ENCODE assay signal across 24 cellular contexts in genomic region chr17:19943026-19943425, GRCh38. TPM values are rescaled to one million over a fixed set of nuclear protein-coding genes. Genes with fewer than 3 reads are reported as not detected.
DNase-seq lines count a peak whose midpoint lies in the region; ATAC-seq and TF ChIP-seq lines count a peak whose summit lies in the region.
"Had no signal": no experiment of that assay in that cellular context is flagged by ENCODE, and none has a peak within 500 bp of the region (broad histone marks: within the 10 kb centered on the region; RNA-seq: fewer than 3 reads in every experiment).

No MANE protein-coding gene starts in this region.

- peaks cover 5% of the 10 kb centered on the region for H3K79me1 ChIP-seq in mesendoderm (ENCODE audit: low read length)

- no peaks in the 10 kb centered on the region for H3K27me3 Mint-ChIP-seq in WTC11 (ENCODE audit: low read depth)
- H3K27me3 Mint-ChIP-seq in stimulated activated naive CD8-positive, alpha-beta T cell treated with anti-CD3 and anti-CD28 coated beads, Interleukin-15, amount 100 ng/mL, for 72 hours: no peaks in the 10 kb centered on the region

- H2BK15ac ChIP-seq in mesendoderm (replicated peaks; ENCODE audit: low read depth): no peak overlapping the region

- peak overlapping the region; percentile 73; the same call in 1 of the 2 replicates for H3K27ac Mint-ChIP-seq in WTC11
- no peak overlapping the region for H3K27ac Mint-ChIP-seq in stimulated activated naive CD8-positive, alpha-beta T cell treated with anti-CD3 and anti-CD28 coated beads, Interleukin-15, amount 100 ng/mL, for 72 hours
- H3K27ac Mint-ChIP-seq: T-helper 2 cell treated with Interferon-gamma antibody and Interleukin-4, amounts not matched to agents 5 μg/mL and 100 μg/mL, for 36 hours had no signal

- POLR2A ChIA-PET in WTC11 (lab: Charles Lee): no interaction called here

- no peak overlapping the region for H3K4ac ChIP-seq in mesendoderm (ENCODE audit: low read depth, low read length)

- no peak overlapping the region for H3K9ac ChIP-seq in mesendoderm (ENCODE audit: low read length)
- H3K9ac ChIP-seq: parathyroid adenoma had no signal

- H3K4me1 Mint-ChIP-seq in WTC11: peaks cover 21% of the 10 kb centered on the region
- H3K4me1 Mint-ChIP-seq in stimulated activated naive CD8-positive, alpha-beta T cell treated with anti-CD3 and anti-CD28 coated beads, Interleukin-15, amount 100 ng/mL, for 72 hours: peaks cover 42% of the 10 kb centered on the region

- no peaks in the 10 kb centered on the region for H3K9me3 Mint-ChIP-seq in WTC11
- no peaks in the 10 kb centered on the region for H3K9me3 Mint-ChIP-seq in stimulated activated naive CD8-positive, alpha-beta T cell treated with anti-CD3 and anti-CD28 coated beads, Interleukin-15, amount 100 ng/mL, for 72 hours
- H3K9me3 Mint-ChIP-seq: T-helper 2 cell treated with Interferon-gamma antibody and Interleukin-4, amounts not matched to agents 5 μg/mL and 100 μg/mL, for 36 hours had no signal

- H3K27ac ChIP-seq in C4-2B (peak overlapping the region; percentile 55), mesendoderm (ENCODE audit: low read depth, low read length) (no peak overlapping the region)
- H3K27ac ChIP-seq: BLaER1 treated with 17β-estradiol and CSF1 and Interleukin-3, amounts not matched to agents 10 nM and 100 nM; body of pancreas; parathyroid adenoma; transverse colon had no signal

- H2BK5ac ChIP-seq in mesendoderm (ENCODE audit: low read length): no peak overlapping the region

- TF ChIP-seq CTCF in C4-2B (conservative IDR thresholded peaks at IDR 0.05) (no peak), WTC11 (IDR thresholded peaks at IDR 0.05) (no peak)

- H3K4me3 ChIP-seq in mesendoderm (ENCODE audit: low read length): no peak overlapping the region
- H3K4me3 ChIP-seq: BLaER1 treated with 17β-estradiol and CSF1 and Interleukin-3, amounts not matched to agents 10 nM and 100 nM; body of pancreas; dorsolateral prefrontal cortex; SK-N-MC; transverse colon had no signal

- H2AK5ac ChIP-seq in mesendoderm (ENCODE audit: low read length): no peak overlapping the region

- H3K4me2 ChIP-seq in mesendoderm (ENCODE audit: low read length): no peak overlapping the region
- H3K4me2 ChIP-seq: BLaER1 treated with 17β-estradiol and CSF1 and Interleukin-3, amounts not matched to agents 10 nM and 100 nM had no signal

- H3K79me2 ChIP-seq in mesendoderm (ENCODE audit: control insufficient read depth, insufficient read depth, low read length): no peaks in the 10 kb centered on the region

- no CpG with 5 or more reads among the region's 5 CpGs for WGBS in mesendoderm (ENCODE audit: extremely low coverage, insufficient coverage, low lambda C conversion rate)

- no peak overlapping the region for H3K18ac ChIP-seq in mesendoderm (ENCODE audit: low read length)

- no peak overlapping the region for H3K4me3 Mint-ChIP-seq in WTC11
- no peak overlapping the region for H3K4me3 Mint-ChIP-seq in stimulated activated naive CD8-positive, alpha-beta T cell treated with anti-CD3 and anti-CD28 coated beads, Interleukin-15, amount 100 ng/mL, for 72 hours
- H3K4me3 Mint-ChIP-seq: T-helper 2 cell treated with Interferon-gamma antibody and Interleukin-4, amounts not matched to agents 5 μg/mL and 100 μg/mL, for 36 hours had no signal

- H3K27me3 ChIP-seq in mesendoderm (ENCODE audit: insufficient read depth, low read length, poor library complexity): no peaks in the 10 kb centered on the region
- H3K27me3 ChIP-seq: BLaER1 treated with 17β-estradiol and CSF1 and Interleukin-3, amounts not matched to agents 10 nM and 100 nM; body of pancreas; dorsolateral prefrontal cortex; transverse colon had no signal

- H4K8ac ChIP-seq in mesendoderm (ENCODE audit: low read depth, low read length): no peak overlapping the region

- ATAC-seq in WTC11 (peak; percentile 46), HG02981 (IDR thresholded peaks at IDR 0.05; ENCODE audit: unreplicated experiment) (no peak), HG02938 (IDR thresholded peaks at IDR 0.05; ENCODE audit: unreplicated experiment) (no peak), HG03565 (IDR thresholded peaks at IDR 0.05; ENCODE audit: unreplicated experiment) (no peak)
- ATAC-seq in stimulated activated naive CD8-positive, alpha-beta T cell treated with anti-CD3 and anti-CD28 coated beads, Interleukin-15, amount 100 ng/mL, for 72 hours: no peak
- ATAC-seq: body of pancreas had no signal

- H3K36me3 Mint-ChIP-seq in WTC11: peaks cover 65% of the 10 kb centered on the region

- CTCF ChIA-PET in WTC11 (lab: Charles Lee): no interaction called here

- no peak overlapping the region for H3K23ac ChIP-seq in mesendoderm (ENCODE audit: low read length)

- no peaks in the 10 kb centered on the region for H3K36me3 ChIP-seq in mesendoderm (ENCODE audit: control insufficient read depth, insufficient read depth, low read length)

- no peak overlapping the region for H4K5ac ChIP-seq in mesendoderm (ENCODE audit: low read length)

- H3K4me1 ChIP-seq in mesendoderm (ENCODE audit: control insufficient read depth, low read depth, low read length): no peaks in the 10 kb centered on the region
- H3K4me1 ChIP-seq: parathyroid adenoma had no signal

- H3K56ac ChIP-seq in mesendoderm (ENCODE audit: low read length): no peak overlapping the region

- H2BK120ac ChIP-seq in mesendoderm (ENCODE audit: low read depth, low read length): no peak overlapping the region

- peak; percentile 47 for DNase-seq in EL
- DNase-seq in WTC11 (ENCODE audit: low spot score): no peak
- DNase-seq in mesendoderm: peak; percentile 78
- DNase-seq in stimulated activated naive CD8-positive, alpha-beta T cell treated with anti-CD3 and anti-CD28 coated beads, Interleukin-15, amount 100 ng/mL, for 72 hours: no peak
- DNase-seq: activated CD4-positive, alpha-beta T cell treated with anti-CD3 and anti-CD28 coated beads for 48 hours; activated T-cell treated with anti-CD3 and anti-CD28 coated beads, Interleukin-2, amount 50 U/mL, for 1 hour; body of pancreas; dorsolateral prefrontal cortex; NCI-H146; NCI-H2107; NCI-H446 treated with DMSO at 0.1 percent for 48 hours; NCI-H82; RPMI8226; small intestine; stimulated activated CD4-positive, alpha-beta T cell treated with anti-CD3 and anti-CD28 coated beads, Interleukin-1b, Interleukin-23, amount 100 ng/mL, for 48 hours; transverse colon had no signal

TF ChIP-seq in WTC11, 78 proteins besides CTCF, POLR2A, EP300 and RAD21 (continues in another document):
- TF ChIP-seq ZNF512 (CRISPR knock-in tag; IDR thresholded peaks at IDR 0.05; ENCODE audit: borderline replicate concordance) (no peak), ZMAT4 (CRISPR knock-in tag; IDR thresholded peaks at IDR 0.05) (no peak), GTF2I (CRISPR knock-in tag; conservative IDR thresholded peaks at IDR 0.05) (no peak), ZSCAN18 (CRISPR knock-in tag; IDR thresholded peaks at IDR 0.05) (no peak), ZBTB21 (CRISPR knock-in tag; IDR thresholded peaks at IDR 0.05; ENCODE audit: borderline replicate concordance) (no peak), E2F1 (CRISPR knock-in tag; IDR thresholded peaks at IDR 0.05) (no peak), ESRRA (CRISPR knock-in tag; IDR thresholded peaks at IDR 0.05; ENCODE audit: borderline replicate concordance) (no peak), CBFB (CRISPR knock-in tag; IDR thresholded peaks at IDR 0.05; ENCODE audit: low read depth) (no peak), SP1 (CRISPR knock-in tag; conservative IDR thresholded peaks at IDR 0.05) (no peak)

RNA-seq across cellular contexts. Expression of gene AKAP10, which starts 34.6 kb away (rescaled TPM):
- 29.9 to 33.6 TPM (median 33.2 TPM) in 3 replicates for total RNA-seq in WTC11 (2021)
- polyA plus RNA-seq in mesendoderm (2013, experiment 1 of 2): 8.7 TPM
- polyA plus RNA-seq in mesendoderm (2013, experiment 2 of 2): 8.4 TPM

Comparison
In these comparisons a context has a peak if more than half of its experiments do, and no peak if none do; other contexts are left out.
1. DNase-seq: peak in EL (single experiment) and mesendoderm (single experiment); none in WTC11 (single experiment) and stimulated activated naive CD8-positive, alpha-beta T cell treated with anti-CD3 and anti-CD28 coated beads, Interleukin-15, amount 100 ng/mL, for 72 hours (0 of 2).